In the genomic region with DNA sequence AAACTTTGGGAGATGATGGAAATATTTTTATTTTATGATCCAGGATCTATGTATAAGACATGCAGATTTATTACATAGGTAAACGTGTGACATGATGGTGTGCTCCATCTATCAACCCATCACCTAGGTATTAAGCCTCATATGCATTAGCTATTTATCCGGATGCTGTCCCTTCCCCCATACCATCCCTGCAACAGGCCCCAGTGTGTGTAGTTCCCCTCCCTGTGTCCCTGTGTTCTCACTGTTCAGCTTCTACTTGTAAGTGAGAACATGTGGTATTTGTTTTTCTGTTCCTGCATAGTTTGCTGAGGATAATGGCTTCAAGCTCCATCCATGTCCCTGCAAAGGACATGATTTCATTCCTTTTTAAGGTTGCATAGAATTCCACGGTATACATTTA, we compare ENCODE assay signal across 29 cellular contexts.
"Had no signal": no experiment of that assay in that cellular context is flagged by ENCODE, and none has a peak within 500 bp of the region (broad histone marks: within the 10 kb centered on the region; RNA-seq: fewer than 3 reads in every experiment).

No MANE protein-coding gene starts in this region.

- H3K4me3 Mint-ChIP-seq: dendritic cell treated with granulocyte-macrophage colony-stimulating factor and Interleukin-4, amounts not matched to agents 40 ng/mL and 50 ng/mL, for 4 days; effector memory CD8-positive, alpha-beta T cell; endodermal cell; immature natural killer cell; mesothelial cell of epicardium; naive B cell had no signal

- H3K27me3 ChIP-seq: colonic mucosa, esophagus squamous epithelium, gastrocnemius medialis, heart right ventricle had no signal

- H3K9me3 ChIP-seq: colonic mucosa, esophagus squamous epithelium, gastrocnemius medialis, mucosa of descending colon had no signal

- H3K36me3 ChIP-seq: colonic mucosa, gastrocnemius medialis had no signal

- H3K4me1 ChIP-seq: colonic mucosa, esophagus squamous epithelium, gastrocnemius medialis, heart right ventricle, lower lobe of right lung had no signal

- ATAC-seq: effector memory CD8-positive, alpha-beta T cell; esophagus mucosa; gastrocnemius medialis; heart right ventricle; left colon; left ventricle myocardium superior; mucosa of descending colon had no signal

- FAIRE-seq: endometrium, kidney had no signal

- DNase-seq: colonic mucosa; cortex of kidney; effector CD8-positive, alpha-beta T cell; effector memory CD8-positive, alpha-beta T cell; endodermal cell; erythroblast; esophagus squamous epithelium; foreskin fibroblast; foreskin melanocyte; gastrocnemius medialis; glutamatergic neuron; head of caudate nucleus; heart right ventricle; hypothalamus; immature natural killer cell; islet precursor cell; kidney; kidney glomerular epithelial cell; left colon; left ventricle myocardium superior; lower lobe of right lung; mesenchymal stem cell; mucosa of descending colon; naive B cell had no signal

- H3K27me3 Mint-ChIP-seq: effector memory CD8-positive, alpha-beta T cell; naive B cell had no signal

- H3K4me3 ChIP-seq: colonic mucosa, esophagus squamous epithelium, gastrocnemius medialis, heart right ventricle, lower lobe of right lung, mucosa of descending colon had no signal

- H3K27ac ChIP-seq: colonic mucosa, epithelial cell of prostate, esophagus squamous epithelium, gastrocnemius medialis, heart right ventricle, lower lobe of right lung had no signal

- H3K27ac Mint-ChIP-seq: dendritic cell treated with granulocyte-macrophage colony-stimulating factor and Interleukin-4, amounts not matched to agents 40 ng/mL and 50 ng/mL, for 4 days; effector memory CD8-positive, alpha-beta T cell; endodermal cell; immature natural killer cell; mesothelial cell of epicardium; naive B cell had no signal

- H3K4me1 Mint-ChIP-seq: endodermal cell, immature natural killer cell, mesothelial cell of epicardium, naive B cell had no signal
